ENCODE assay signal across 20 cellular contexts in the genomic region with DNA sequence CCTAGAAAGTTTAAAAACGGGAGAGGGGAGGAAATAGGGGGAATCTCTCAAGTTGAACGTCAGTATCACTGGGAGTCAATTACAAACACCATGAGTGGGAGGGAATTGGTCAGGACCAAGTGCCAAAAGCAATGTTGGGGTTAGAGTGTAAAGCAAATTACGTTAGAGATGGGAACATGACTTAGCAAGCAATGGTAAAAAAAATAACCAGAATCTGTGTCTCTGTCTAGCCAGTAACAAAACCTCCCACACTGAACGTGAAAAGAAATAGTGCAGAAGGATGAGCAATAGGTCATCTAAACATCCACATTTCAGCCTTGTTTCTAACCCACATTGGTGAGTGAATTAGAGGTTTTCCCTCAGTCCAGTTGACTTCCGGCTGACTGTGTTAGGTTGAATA.
"Had no signal": no experiment of that assay in that cellular context is flagged by ENCODE, and none has a peak within 500 bp of the region (broad histone marks: within the 10 kb centered on the region; RNA-seq: fewer than 3 reads in every experiment).

No MANE protein-coding gene starts in this region.

- H3K27ac Mint-ChIP-seq: activated CD4-positive, alpha-beta memory T cell treated with anti-CD3 and anti-CD28 coated beads for 36 hours; activated naive CD4-positive, alpha-beta T cell treated with anti-CD3 and anti-CD28 coated beads for 36 hours; activated naive CD8-positive, alpha-beta T cell treated with anti-CD3 and anti-CD28 coated beads, Interleukin-2, amount 50 U/mL, for 24 hours had no signal

- ATAC-seq: activated naive CD8-positive, alpha-beta T cell treated with anti-CD3 and anti-CD28 coated beads, Interleukin-2, amount 50 U/mL, for 24 hours; activated T-cell treated with anti-CD3 and anti-CD28 coated beads, Interleukin-2, amount 50 U/mL, for 4 hours had no signal

- H3K27me3 ChIP-seq: cardiac muscle cell, sigmoid colon, suprapubic skin, transverse colon had no signal

- H3K27me3 Mint-ChIP-seq: activated CD4-positive, alpha-beta memory T cell treated with anti-CD3 and anti-CD28 coated beads for 36 hours had no signal

- H3K4me1 ChIP-seq: suprapubic skin, transverse colon had no signal

- H3K9me3 ChIP-seq: left ventricle myocardium inferior, sigmoid colon, suprapubic skin, transverse colon had no signal

- FAIRE-seq: frontal cortex, kidney had no signal

- H3K36me3 Mint-ChIP-seq: activated CD4-positive, alpha-beta memory T cell treated with anti-CD3 and anti-CD28 coated beads for 36 hours had no signal

- H3K4me3 Mint-ChIP-seq: activated CD4-positive, alpha-beta memory T cell treated with anti-CD3 and anti-CD28 coated beads for 36 hours; activated naive CD4-positive, alpha-beta T cell treated with anti-CD3 and anti-CD28 coated beads for 36 hours; activated naive CD8-positive, alpha-beta T cell treated with anti-CD3 and anti-CD28 coated beads, Interleukin-2, amount 50 U/mL, for 24 hours; activated T-cell treated with anti-CD3 and anti-CD28 coated beads, Interleukin-2, amount 50 U/mL, for 4 hours had no signal

- H3K9me3 Mint-ChIP-seq: activated CD4-positive, alpha-beta memory T cell treated with anti-CD3 and anti-CD28 coated beads for 36 hours; activated naive CD4-positive, alpha-beta T cell treated with anti-CD3 and anti-CD28 coated beads for 36 hours; activated naive CD8-positive, alpha-beta T cell treated with anti-CD3 and anti-CD28 coated beads, Interleukin-2, amount 50 U/mL, for 24 hours; activated T-cell treated with anti-CD3 and anti-CD28 coated beads, Interleukin-2, amount 50 U/mL, for 4 hours had no signal

- H3K27ac ChIP-seq: cardiac muscle cell, left ventricle myocardium inferior, sigmoid colon, SK-N-MC, suprapubic skin, transverse colon had no signal

- H3K36me3 ChIP-seq: cardiac muscle cell, left ventricle myocardium inferior, sigmoid colon, suprapubic skin, transverse colon had no signal

- H3K4me3 ChIP-seq: cardiac muscle cell, left ventricle myocardium inferior, sigmoid colon, SK-N-MC, suprapubic skin, transverse colon had no signal

- DNase-seq: activated CD4-positive, alpha-beta memory T cell treated with anti-CD3 and anti-CD28 coated beads for 36 hours; activated naive CD4-positive, alpha-beta T cell treated with anti-CD3 and anti-CD28 coated beads for 36 hours; activated naive CD8-positive, alpha-beta T cell treated with anti-CD3 and anti-CD28 coated beads, Interleukin-2, amount 50 U/mL, for 24 hours; activated T-cell treated with anti-CD3 and anti-CD28 coated beads, Interleukin-2, amount 50 U/mL, for 4 hours; aorta; dermis blood vessel endothelial cell; effector memory CD4-positive, alpha-beta T cell; hypothalamus; kidney; left ventricle myocardium inferior; mammary epithelial cell; sigmoid colon; stimulated activated CD4-positive, alpha-beta T cell treated with anti-CD3 and anti-CD28 coated beads, Interleukin-12 subunit alpha, Interleukin-12 subunit beta, amount 100 ng/mL, for 4 hours; stimulated activated CD4-positive, alpha-beta T cell treated with anti-CD3 and anti-CD28 coated beads, Interleukin-2, amount 100 ng/mL, for 24 hours; stimulated activated naive CD4-positive, alpha-beta T cell treated with Interleukin-2 at 50 U/mL for 16 hours; transverse colon had no signal
